21 cellular contexts compared by ENCODE assay signal in the genomic region with DNA sequence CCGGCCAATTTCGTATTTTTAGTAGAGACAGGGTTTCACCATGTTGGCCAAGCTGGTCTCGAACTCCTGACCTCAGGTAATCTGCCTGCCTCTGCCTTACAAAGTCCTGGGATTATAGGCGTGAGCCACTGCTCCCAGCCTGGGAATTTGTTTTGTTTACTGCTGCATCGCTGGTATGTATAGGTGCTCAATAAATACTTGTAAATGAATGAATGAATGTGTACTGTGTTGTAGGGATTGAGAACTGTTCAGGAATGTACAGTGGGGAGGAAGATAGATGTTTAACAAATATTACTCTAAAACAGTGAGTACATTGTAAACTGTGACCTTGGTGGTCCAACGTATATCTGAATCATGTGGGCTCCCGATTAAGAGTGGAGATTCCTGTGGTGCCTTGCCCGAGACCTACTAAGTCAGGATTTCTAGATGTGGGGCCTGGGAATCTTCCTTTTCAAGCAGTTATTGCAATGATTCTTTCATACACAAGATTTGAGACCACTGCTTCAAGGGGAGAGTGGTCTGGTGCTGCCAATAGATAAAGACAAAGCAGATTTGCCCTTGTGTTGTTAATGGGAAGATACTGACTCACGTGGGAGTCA.
"Had no signal": no experiment of that assay in that cellular context is flagged by ENCODE, and none has a peak within 500 bp of the region (broad histone marks: within the 10 kb centered on the region; RNA-seq: fewer than 3 reads in every experiment).

No MANE protein-coding gene starts in this region.

- H3K27ac Mint-ChIP-seq: activated CD4-positive, alpha-beta T cell treated with anti-CD3 and anti-CD28 coated beads, Interleukin-2, amount 10 ng/mL, durations not matched to agents 7 days and 5 days; activated CD8-positive, alpha-beta T cell treated with anti-CD3 and anti-CD28 coated beads, Interleukin-2, amount 10 ng/mL, durations not matched to agents 7 days and 5 days; activated naive CD4-positive, alpha-beta T cell treated with anti-CD3 and anti-CD28 coated beads, Interleukin-2, amount 50 U/mL, for 24 hours; effector memory CD8-positive, alpha-beta T cell; memory B cell; naive B cell; T-cell; type B pancreatic cell had no signal

- H3K36me3 Mint-ChIP-seq: memory B cell, naive B cell, type B pancreatic cell had no signal

- DNase-seq: activated CD4-positive, alpha-beta T cell treated with anti-CD3 and anti-CD28 coated beads, Interleukin-2, amount 10 ng/mL, durations not matched to agents 7 days and 5 days; activated CD4-positive, CD25-positive, alpha-beta regulatory T cell; activated CD8-positive, alpha-beta memory T cell treated with anti-CD3 and anti-CD28 coated beads, Interleukin-2, amount 50 U/mL, for 4 hours; activated CD8-positive, alpha-beta T cell treated with anti-CD3 and anti-CD28 coated beads, Interleukin-2, amount 10 ng/mL, durations not matched to agents 7 days and 5 days; activated gamma-delta T cell; activated T-cell treated with anti-CD3 and anti-CD28 coated beads, Interleukin-2, amount 50 U/mL, for 4 hours; adrenal gland; effector memory CD8-positive, alpha-beta T cell; mucosa of descending colon; naive B cell; small intestine; stimulated activated CD4-positive, alpha-beta T cell treated with anti-CD3 and anti-CD28 coated beads, Interleukin-4, amount 100 ng/mL, for 1 hour; stomach; T-cell had no signal

- H3K36me3 ChIP-seq: adrenal gland, cardiac muscle cell, prostate gland, right atrium auricular region, stomach had no signal

- ATAC-seq: activated CD8-positive, alpha-beta T cell treated with anti-CD3 and anti-CD28 coated beads, Interleukin-2, amount 10 ng/mL, durations not matched to agents 7 days and 5 days; activated T-cell treated with anti-CD3 and anti-CD28 coated beads, Interleukin-2, amount 50 U/mL, for 4 hours; effector memory CD8-positive, alpha-beta T cell; mucosa of descending colon; T-cell had no signal

- H3K4me1 Mint-ChIP-seq: activated CD4-positive, alpha-beta T cell treated with anti-CD3 and anti-CD28 coated beads, Interleukin-2, amount 10 ng/mL, durations not matched to agents 7 days and 5 days; memory B cell; naive B cell had no signal

- H3K9me3 ChIP-seq: adrenal gland, mucosa of descending colon, prostate gland, right atrium auricular region, stomach had no signal

- H3K9me3 Mint-ChIP-seq: activated CD4-positive, alpha-beta T cell treated with anti-CD3 and anti-CD28 coated beads, Interleukin-2, amount 10 ng/mL, durations not matched to agents 7 days and 5 days; activated naive CD4-positive, alpha-beta T cell treated with anti-CD3 and anti-CD28 coated beads, Interleukin-2, amount 50 U/mL, for 24 hours; activated T-cell treated with anti-CD3 and anti-CD28 coated beads, Interleukin-2, amount 50 U/mL, for 4 hours; effector memory CD8-positive, alpha-beta T cell; memory B cell; naive B cell; T-cell; type B pancreatic cell had no signal

- H3K27me3 ChIP-seq: adrenal gland, cardiac muscle cell, right atrium auricular region, stomach had no signal

- H3K27ac ChIP-seq: adrenal gland, cardiac muscle cell, prostate gland, right atrium auricular region, stomach had no signal

- H3K27me3 Mint-ChIP-seq: activated naive CD4-positive, alpha-beta T cell treated with anti-CD3 and anti-CD28 coated beads, Interleukin-2, amount 50 U/mL, for 24 hours; memory B cell; type B pancreatic cell had no signal

- H3K4me3 ChIP-seq: adrenal gland, cardiac muscle cell, mucosa of descending colon, prostate gland, right atrium auricular region, stomach had no signal

- H3K4me1 ChIP-seq: prostate gland had no signal

- H3K4me3 Mint-ChIP-seq: activated CD4-positive, alpha-beta T cell treated with anti-CD3 and anti-CD28 coated beads, Interleukin-2, amount 10 ng/mL, durations not matched to agents 7 days and 5 days; activated CD8-positive, alpha-beta T cell treated with anti-CD3 and anti-CD28 coated beads, Interleukin-2, amount 10 ng/mL, durations not matched to agents 7 days and 5 days; activated naive CD4-positive, alpha-beta T cell treated with anti-CD3 and anti-CD28 coated beads, Interleukin-2, amount 50 U/mL, for 24 hours; activated T-cell treated with anti-CD3 and anti-CD28 coated beads, Interleukin-2, amount 50 U/mL, for 4 hours; effector memory CD8-positive, alpha-beta T cell; memory B cell; naive B cell; neural crest cell; T-cell; type B pancreatic cell had no signal
